1 cellular context compared by ENCODE assay signal in genomic region chr15:29840928-29841327, GRCh38.
TF ChIP-seq lines count a peak whose summit lies in the region.

No MANE protein-coding gene starts in this region.

TF ChIP-seq in GM23338, 12 proteins besides CTCF, POLR2A, EP300 and RAD21 (continued from another document):
- TF ChIP-seq REST (IDR thresholded peaks at IDR 0.05; ENCODE audit: unreplicated experiment) (no peak), CREB1 (CRISPR knock-in tag; IDR thresholded peaks at IDR 0.05; ENCODE audit: low read depth) (no peak), ZNF462 (CRISPR knock-in tag; IDR thresholded peaks at IDR 0.05) (no peak), EZH2phosphoT487 (IDR thresholded peaks at IDR 0.05; ENCODE audit: unreplicated experiment) (no peak)
